8 cellular contexts compared by ENCODE assay signal in the genomic region with DNA sequence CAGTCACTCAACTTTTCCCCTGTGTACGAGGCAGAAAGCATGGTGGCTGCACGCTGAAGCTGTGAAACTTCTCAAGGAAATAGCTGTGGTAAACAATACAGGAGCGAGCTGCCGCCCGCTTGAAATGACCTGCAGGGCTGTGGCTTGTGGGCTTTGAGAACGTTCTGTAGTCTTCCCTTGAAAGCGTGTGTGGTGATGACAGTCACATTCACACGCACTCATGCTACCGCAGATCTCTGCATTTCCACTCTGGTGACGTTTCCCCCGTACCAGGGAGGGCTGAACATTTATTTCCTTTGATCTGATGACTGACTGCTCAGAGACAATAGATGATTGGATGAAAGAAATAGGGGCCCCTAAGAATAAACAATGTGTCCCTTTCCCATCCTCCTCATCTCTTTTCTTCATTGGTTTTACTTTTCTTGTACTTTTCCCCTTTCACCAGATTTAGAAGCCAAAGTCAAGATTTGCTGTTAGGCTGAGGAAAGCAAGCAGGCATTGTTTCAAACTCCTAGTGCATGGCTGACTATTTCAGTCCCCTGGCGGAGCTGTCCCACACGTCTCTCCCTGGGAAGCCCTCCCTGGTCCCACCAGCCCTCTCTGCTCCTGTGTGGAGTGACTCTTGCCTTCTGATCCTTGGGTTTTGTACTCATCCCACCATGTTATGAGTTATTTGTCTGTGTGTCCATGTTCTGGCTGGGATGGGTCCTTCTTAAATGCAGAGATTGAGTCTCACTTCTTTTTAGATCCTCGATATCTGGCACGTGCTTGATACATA. TPM values are rescaled to one million over a fixed set of nuclear protein-coding genes. Genes with fewer than 3 reads are reported as not detected.
DNase-seq lines count a peak whose midpoint lies in the region; ATAC-seq and TF ChIP-seq lines count a peak whose summit lies in the region.

No MANE protein-coding gene starts in this region.

- peak overlapping the region; percentile 96 for H3K27ac Mint-ChIP-seq in HFFc6
- H3K27ac Mint-ChIP-seq in stimulated activated naive B cell treated with anti-CD40 and anti-IgM and Interleukin-4, amounts not matched to agents 10 μg/mL and 1 μg/mL and 100 μg/mL, for 72 hours = peak overlapping the region; percentile 92

- H3K4me3 ChIP-seq in BLaER1 treated with 17β-estradiol and CSF1 and Interleukin-3, amounts not matched to agents 10 nM and 100 nM = peak overlapping the region in 3 of 10 experiments; percentile 0 to 11 (median 3); a peak in 1 of 20 replicates
- H3K4me3 ChIP-seq in SJSA1 (no peak overlapping the region), mucosa of rectum (ENCODE audit: low read length in 2 of 2) (no peak overlapping the region), H7 (ENCODE audit: insufficient read depth, low read depth, low read length) (no peak overlapping the region)

- H3K4me2 ChIP-seq in BLaER1 treated with 17β-estradiol and CSF1 and Interleukin-3, amounts not matched to agents 10 nM and 100 nM = peak overlapping the region; percentile 56 to 88 (median 74)

- no peaks in the 10 kb centered on the region; the same call in 1 of the 2 replicates for H3K27me3 Mint-ChIP-seq in HFFc6 (ENCODE audit: insufficient read depth)
- H3K27me3 Mint-ChIP-seq in stimulated activated naive B cell treated with anti-CD40 and anti-IgM and Interleukin-4, amounts not matched to agents 10 μg/mL and 1 μg/mL and 100 μg/mL, for 72 hours = peaks cover 22 to 25% of the 10 kb centered on the region in 2 donors

- DNase-seq in HFFc6 = no peak
- DNase-seq in SJSA1 (ENCODE audit: low read depth in 1 of 2, low spot score in 2 of 2) = peak; percentile 94 to 95
- DNase-seq in activated naive CD8-positive, alpha-beta T cell treated with anti-CD3 and anti-CD28 coated beads, Interleukin-2, amount 50 U/mL, for 16 hours (ENCODE audit: low read depth, low spot score) = peak; percentile 67
- peak; percentile 84 for DNase-seq in stimulated activated naive B cell treated with anti-CD40 and anti-IgM and Interleukin-4, amounts not matched to agents 10 μg/mL and 1 μg/mL and 100 μg/mL, for 72 hours
- no peak for DNase-seq in DMS153 treated with DMSO at 0.1 percent for 48 hours (lab: John Stamatoyannopoulos, UW; ENCODE audit: unreplicated experiment)
- no peak for DNase-seq in H7

- H3K4me3 Mint-ChIP-seq in HFFc6 = peak overlapping the region; percentile 79; the same call in 1 of the 2 replicates
- H3K4me3 Mint-ChIP-seq in stimulated activated naive B cell treated with anti-CD40 and anti-IgM and Interleukin-4, amounts not matched to agents 10 μg/mL and 1 μg/mL and 100 μg/mL, for 72 hours = peak overlapping the region; percentile 61 to 62

- peak overlapping the region in 7 of 11 experiments; percentile 1 to 62 (median 57); a peak in 10 of 22 replicates for H3K9ac ChIP-seq in BLaER1 treated with 17β-estradiol and CSF1 and Interleukin-3, amounts not matched to agents 10 nM and 100 nM
- peak overlapping the region in 1 of 2 donors; percentile 29 for H3K9ac ChIP-seq in mucosa of rectum (ENCODE audit: low read depth in 1 of 2, low read length in 2 of 2)

- peaks cover 0 to 31% (median 1%) of the 10 kb centered on the region in 11 experiments; a peak in 12 of 22 replicates for H3K27me3 ChIP-seq in BLaER1 treated with 17β-estradiol and CSF1 and Interleukin-3, amounts not matched to agents 10 nM and 100 nM
- no peaks in the 10 kb centered on the region for H3K27me3 ChIP-seq in SJSA1 (replicated peaks)
- no peaks in the 10 kb centered on the region for H3K27me3 ChIP-seq in mucosa of rectum (ENCODE audit: control insufficient read depth in 2 of 2, insufficient read depth in 2 of 2, low read length in 2 of 2)
- no peaks in the 10 kb centered on the region for H3K27me3 ChIP-seq in H7 (ENCODE audit: control insufficient read depth, insufficient read depth, low read length)

- peak; percentile 53 to 69 for ATAC-seq in stimulated activated naive B cell treated with anti-CD40 and anti-IgM and Interleukin-4, amounts not matched to agents 10 μg/mL and 1 μg/mL and 100 μg/mL, for 72 hours (replicated peaks)

- peak overlapping the region in 10 of 11 experiments; percentile 31 to 84 (median 66); a peak in 17 of 22 replicates for H3K27ac ChIP-seq in BLaER1 treated with 17β-estradiol and CSF1 and Interleukin-3, amounts not matched to agents 10 nM and 100 nM
- peak overlapping the region; percentile 97 for H3K27ac ChIP-seq in SJSA1
- H3K27ac ChIP-seq in mucosa of rectum (ENCODE audit: low read depth in 2 of 2, low read length in 2 of 2) = peak overlapping the region; percentile 65 to 82

- H3K36me3 ChIP-seq in BLaER1 treated with 17β-estradiol and CSF1 and Interleukin-3, amounts not matched to agents 10 nM and 100 nM = no peaks in the 10 kb centered on the region
- H3K36me3 ChIP-seq in SJSA1 (peaks cover 8% of the 10 kb centered on the region), mucosa of rectum (ENCODE audit: control insufficient read depth in 2 of 2, insufficient read depth in 2 of 2, low read length in 2 of 2) (no peaks in the 10 kb centered on the region), H7 (replicated peaks; ENCODE audit: control insufficient read depth, insufficient read depth, low read length) (no peaks in the 10 kb centered on the region)

- TF ChIP-seq CTCF in HFFc6 (IDR thresholded peaks at IDR 0.05) = no peak

- peaks cover 0 to 11% (median 0%) of the 10 kb centered on the region in 11 experiments; a peak in 2 of 22 replicates for H4K20me1 ChIP-seq in BLaER1 treated with 17β-estradiol and CSF1 and Interleukin-3, amounts not matched to agents 10 nM and 100 nM

- no peaks in the 10 kb centered on the region; a peak in 1 of 22 replicates for H3K9me3 ChIP-seq in BLaER1 treated with 17β-estradiol and CSF1 and Interleukin-3, amounts not matched to agents 10 nM and 100 nM (replicated peaks in 1 of 11)
- H3K9me3 ChIP-seq in SJSA1 (replicated peaks) (no peaks in the 10 kb centered on the region), mucosa of rectum (ENCODE audit: control insufficient read depth in 2 of 2, low read length in 2 of 2) (no peaks in the 10 kb centered on the region)

- no peaks in the 10 kb centered on the region for H3K9me3 Mint-ChIP-seq in HFFc6
- H3K9me3 Mint-ChIP-seq in stimulated activated naive B cell treated with anti-CD40 and anti-IgM and Interleukin-4, amounts not matched to agents 10 μg/mL and 1 μg/mL and 100 μg/mL, for 72 hours = no peaks in the 10 kb centered on the region

- H3K4me1 ChIP-seq in BLaER1 treated with 17β-estradiol and CSF1 and Interleukin-3, amounts not matched to agents 10 nM and 100 nM = peaks cover 49 to 84% (median 68%) of the 10 kb centered on the region in 10 experiments
- H3K4me1 ChIP-seq in SJSA1 (replicated peaks) (peaks cover 65% of the 10 kb centered on the region), mucosa of rectum (ENCODE audit: control insufficient read depth in 2 of 2, insufficient read depth in 2 of 2, low read length in 2 of 2) (peaks cover 4 to 8% of the 10 kb centered on the region in 2 donors)

- peaks cover 62% of the 10 kb centered on the region for H3K4me1 Mint-ChIP-seq in HFFc6 (ENCODE audit: low read depth)
- H3K4me1 Mint-ChIP-seq in stimulated activated naive B cell treated with anti-CD40 and anti-IgM and Interleukin-4, amounts not matched to agents 10 μg/mL and 1 μg/mL and 100 μg/mL, for 72 hours = peaks cover 32 to 51% of the 10 kb centered on the region in 2 donors

- peaks cover 7% of the 10 kb centered on the region; the same call in 1 of the 2 replicates for H3K36me3 Mint-ChIP-seq in HFFc6 (ENCODE audit: low read depth)
- H3K36me3 Mint-ChIP-seq in stimulated activated naive B cell treated with anti-CD40 and anti-IgM and Interleukin-4, amounts not matched to agents 10 μg/mL and 1 μg/mL and 100 μg/mL, for 72 hours = peaks cover 16 to 37% of the 10 kb centered on the region in 2 donors

RNA-seq across cellular contexts. Expression of gene SYTL3, which starts 3.9 kb away (rescaled TPM):
- total RNA-seq in HFFc6 (2021; fragmentation: NEBNext Ultra II Directional; extraction: Animal tissue kit (Norgen Biotek cat#: 25700)) = 1 to 10 TPM; 3.1 to 5.7 (median 3.9) TPM
- total RNA-seq in SJSA1 (2014; rRNA removed; shearing (Covaris generic)) = 14.7 and 17.5 TPM in 2 replicates
- total RNA-seq in H7 (2014; rRNA removed; shearing (Covaris generic)) = 0.74 and 1.2 TPM in 2 replicates

RNA-seq across cellular contexts. Expression of gene DYNLT1, which starts 9.2 kb away (rescaled TPM):
- 100 to 1,000 TPM; 163 to 185 (median 170) TPM for total RNA-seq in HFFc6 (2021; fragmentation: NEBNext Ultra II Directional; extraction: Animal tissue kit (Norgen Biotek cat#: 25700))
- total RNA-seq in SJSA1 (2014; rRNA removed; shearing (Covaris generic)) = 136 and 199 TPM in 2 replicates
- 59.9 and 67.6 TPM in 2 replicates for total RNA-seq in H7 (2014; rRNA removed; shearing (Covaris generic))

Comparison
In these comparisons a context has a peak if more than half of its experiments do, and no peak if none do; other contexts are left out.
1. DNase-seq: peak in SJSA1 (2 of 2), activated naive CD8-positive, alpha-beta T cell treated with anti-CD3 and anti-CD28 coated beads, Interleukin-2, amount 50 U/mL, for 16 hours (single experiment) and stimulated activated naive B cell treated with anti-CD40 and anti-IgM and Interleukin-4, amounts not matched to agents 10 μg/mL and 1 μg/mL and 100 μg/mL, for 72 hours (single experiment); none in HFFc6 (single experiment), DMS153 treated with DMSO at 0.1 percent for 48 hours (single experiment) and H7 (single experiment).
2. Peak in every context shown above with its lines, with median percentiles within 50 percentile points of each other: H3K27ac ChIP-seq.